Comparison of ENCODE assay signal across 10 cellular contexts in genomic region chr18:8673276-8674209, GRCh38. TPM values are rescaled to one million over a fixed set of nuclear protein-coding genes. Genes with fewer than 3 reads are reported as not detected.
DNase-seq lines count a peak whose midpoint lies in the region; ATAC-seq and TF ChIP-seq lines count a peak whose summit lies in the region.
"Had no signal": no experiment of that assay in that cellular context is flagged by ENCODE, and none has a peak within 500 bp of the region (broad histone marks: within the 10 kb centered on the region; RNA-seq: fewer than 3 reads in every experiment).

No MANE protein-coding gene starts in this region.

- DNase-seq in NCI-H69 (lab: John Stamatoyannopoulos, UW) = peak; percentile 73
- no peak for DNase-seq in AG08395 (ENCODE audit: low spot score)
- DNase-seq in natural killer cell treated with Interleukin-12 subunit alpha and Interleukin-12 subunit beta and Interleukin-15 and Interleukin-18, amount 100 ng/mL, for 72 hours (ENCODE audit: low spot score) = no peak
- no peak for DNase-seq in WERI-Rb-1
- no peak for DNase-seq in activated T-cell treated with anti-CD3 and anti-CD28 coated beads for 4 hours
- DNase-seq: activated CD4-positive, alpha-beta T cell treated with anti-CD3 and anti-CD28 coated beads, Interleukin-2, amount 10 ng/mL, durations not matched to agents 24 days and 14 days; esophagus squamous epithelium had no signal

- H3K36me3 ChIP-seq in ACC112 (ENCODE audit: insufficient read depth, low read length) (no peaks in the 10 kb centered on the region), WERI-Rb-1 (no peaks in the 10 kb centered on the region)
- H3K36me3 ChIP-seq: esophagus squamous epithelium had no signal

- peaks cover 0 to 3% of the 10 kb centered on the region in 2 donors for H3K27me3 Mint-ChIP-seq in natural killer cell treated with Interleukin-12 subunit alpha and Interleukin-12 subunit beta and Interleukin-15 and Interleukin-18, amount 100 ng/mL, for 72 hours

- no peaks in the 10 kb centered on the region for H3K36me3 Mint-ChIP-seq in natural killer cell treated with Interleukin-12 subunit alpha and Interleukin-12 subunit beta and Interleukin-15 and Interleukin-18, amount 100 ng/mL, for 72 hours

- H3K4me1 Mint-ChIP-seq in natural killer cell treated with Interleukin-12 subunit alpha and Interleukin-12 subunit beta and Interleukin-15 and Interleukin-18, amount 100 ng/mL, for 72 hours (ENCODE audit: low read depth in 2 of 2) = no peaks in the 10 kb centered on the region
- H3K4me1 Mint-ChIP-seq: activated CD4-positive, alpha-beta T cell treated with anti-CD3 and anti-CD28 coated beads, Interleukin-2, amount 10 ng/mL, durations not matched to agents 24 days and 14 days had no signal

- H3K27ac Mint-ChIP-seq in natural killer cell treated with Interleukin-12 subunit alpha and Interleukin-12 subunit beta and Interleukin-15 and Interleukin-18, amount 100 ng/mL, for 72 hours = no peak overlapping the region
- H3K27ac Mint-ChIP-seq: activated CD4-positive, alpha-beta T cell treated with anti-CD3 and anti-CD28 coated beads, Interleukin-2, amount 10 ng/mL, durations not matched to agents 24 days and 14 days had no signal

- H3K27ac ChIP-seq in ACC112 (ENCODE audit: low read depth, low read length) = no peak overlapping the region
- H3K27ac ChIP-seq in WERI-Rb-1 = no peak overlapping the region
- H3K27ac ChIP-seq: esophagus squamous epithelium had no signal

- peak overlapping the region; percentile 51 for H2AFZ ChIP-seq in ACC112 (ENCODE audit: low read length, unreplicated experiment)

- H3K27me3 ChIP-seq in ACC112 (ENCODE audit: insufficient read depth, low read length) = no peaks in the 10 kb centered on the region
- no peaks in the 10 kb centered on the region for H3K27me3 ChIP-seq in WERI-Rb-1 (ENCODE audit: insufficient read depth, low read depth, severe bottlenecking)
- H3K27me3 ChIP-seq: esophagus squamous epithelium had no signal

- H3K9me3 Mint-ChIP-seq in natural killer cell treated with Interleukin-12 subunit alpha and Interleukin-12 subunit beta and Interleukin-15 and Interleukin-18, amount 100 ng/mL, for 72 hours = no peaks in the 10 kb centered on the region
- H3K9me3 Mint-ChIP-seq: activated CD4-positive, alpha-beta T cell treated with anti-CD3 and anti-CD28 coated beads, Interleukin-2, amount 10 ng/mL, durations not matched to agents 24 days and 14 days had no signal

- H3K4me3 Mint-ChIP-seq in natural killer cell treated with Interleukin-12 subunit alpha and Interleukin-12 subunit beta and Interleukin-15 and Interleukin-18, amount 100 ng/mL, for 72 hours = no peak overlapping the region
- H3K4me3 Mint-ChIP-seq: activated CD4-positive, alpha-beta T cell treated with anti-CD3 and anti-CD28 coated beads, Interleukin-2, amount 10 ng/mL, durations not matched to agents 24 days and 14 days had no signal

- no peaks in the 10 kb centered on the region for H3K79me2 ChIP-seq in ACC112 (ENCODE audit: control insufficient read depth, insufficient read depth, low read length, unreplicated experiment)

- H3K9me3 ChIP-seq in WERI-Rb-1 (ENCODE audit: severe bottlenecking) = no peaks in the 10 kb centered on the region
- H3K9me3 ChIP-seq: esophagus squamous epithelium had no signal

- TF ChIP-seq CTCF in WERI-Rb-1 (IDR thresholded peaks at IDR 0.05; ENCODE audit: low read depth, low read length) = no peak

- ATAC-seq in GM19328 (IDR thresholded peaks at IDR 0.05; ENCODE audit: unreplicated experiment) (peak; percentile 65), HG02870 (IDR thresholded peaks at IDR 0.05; ENCODE audit: unreplicated experiment) (peak; percentile 97)
- no peak for ATAC-seq in natural killer cell treated with Interleukin-12 subunit alpha and Interleukin-12 subunit beta and Interleukin-15 and Interleukin-18, amount 100 ng/mL, for 72 hours

- H3K4me3 ChIP-seq in ACC112 (ENCODE audit: low read depth, low read length) (no peak overlapping the region), WERI-Rb-1 (ENCODE audit: low read depth, low read length) (no peak overlapping the region)
- H3K4me3 ChIP-seq: esophagus squamous epithelium had no signal

- peaks cover 7% of the 10 kb centered on the region for H3K4me1 ChIP-seq in ACC112 (ENCODE audit: control insufficient read depth, insufficient read depth, low read length, unreplicated experiment)

RNA-seq across cellular contexts. Expression of gene MTCL1, which starts 31.8 kb away (rescaled TPM):
- under 1 TPM; 0.38 to 0.50 TPM for total RNA-seq in natural killer cell treated with Interleukin-12 subunit alpha and Interleukin-12 subunit beta and Interleukin-15 and Interleukin-18, amount 100 ng/mL, for 72 hours

Comparison
In these comparisons a context has a peak if more than half of its experiments do, and no peak if none do; other contexts are left out.
1. ATAC-seq: peak in GM19328 (single experiment) and HG02870 (single experiment); none in natural killer cell treated with Interleukin-12 subunit alpha and Interleukin-12 subunit beta and Interleukin-15 and Interleukin-18, amount 100 ng/mL, for 72 hours (0 of 2).